ENCODE assay signal across 13 cellular contexts in genomic region chr3:64595253-64595694, GRCh38.
DNase-seq lines count a peak whose midpoint lies in the region; ATAC-seq and TF ChIP-seq lines count a peak whose summit lies in the region.
"Had no signal": no experiment of that assay in that cellular context is flagged by ENCODE, and none has a peak within 500 bp of the region (broad histone marks: within the 10 kb centered on the region; RNA-seq: fewer than 3 reads in every experiment).

No MANE protein-coding gene starts in this region.

- peaks cover 14 to 22% (median 18%) of the 10 kb centered on the region in 3 donors for H3K4me1 ChIP-seq in skeletal muscle tissue (ENCODE audit: control insufficient read depth in 3 of 3, insufficient read depth in 3 of 3, low read length in 3 of 3)
- H3K4me1 ChIP-seq: thyroid gland had no signal

- no peaks in the 10 kb centered on the region for H3K36me3 ChIP-seq in skeletal muscle tissue (ENCODE audit: control insufficient read depth in 3 of 3, insufficient read depth in 3 of 3, low read length in 3 of 3)

- DNase-seq in HS-5 (ENCODE audit: low read depth) (peak; percentile 74), cardiac fibroblast (ENCODE audit: low read depth in 2 of 2) (peak; percentile 95 to 96), hepatic stellate cell (ENCODE audit: low spot score) (peak; percentile 5), GOT3 (lab: John Stamatoyannopoulos, UW) (no peak), AML-193 (lab: John Stamatoyannopoulos, UW) (no peak)
- no peak for DNase-seq in activated CD4-positive, CD25-positive, alpha-beta regulatory T cell treated with anti-CD3 and anti-CD28 coated beads, Interleukin-2, amount 50 U/mL, for 72 hours
- DNase-seq: activated CD4-positive, alpha-beta T cell treated with anti-CD3 and anti-CD28 coated beads for 1 hour; amniotic stem cell; DMS 273 treated with DMSO at 0.1 percent for 48 hours; immature natural killer cell had no signal

- H3K27me3 ChIP-seq in skeletal muscle tissue (ENCODE audit: control insufficient read depth in 3 of 3, insufficient read depth in 3 of 3, low read length in 3 of 3), result no peaks in the 10 kb centered on the region
- H3K27me3 ChIP-seq: thyroid gland had no signal

- ATAC-seq in GM21381 (IDR thresholded peaks at IDR 0.05; ENCODE audit: unreplicated experiment), result no peak

- H3K4me3 ChIP-seq in cardiac fibroblast (replicated peaks in 1 of 2; ENCODE audit: low read depth in 2 of 2, low read length in 2 of 2) (no peak overlapping the region), skeletal muscle tissue (ENCODE audit: low read length in 3 of 3) (peak overlapping the region in 1 of 3 donors; percentile 1)
- H3K4me3 ChIP-seq: thyroid gland had no signal

- H3K9ac ChIP-seq in skeletal muscle tissue (ENCODE audit: low read depth in 1 of 3, low read length in 3 of 3), result no peak overlapping the region

- no peak for TF ChIP-seq CTCF in cardiac fibroblast (IDR thresholded peaks at IDR 0.05; ENCODE audit: low read depth, low read length)

- no peaks in the 10 kb centered on the region for H3K9me3 ChIP-seq in skeletal muscle tissue (ENCODE audit: control insufficient read depth in 3 of 3, low read length in 3 of 3)
- H3K9me3 ChIP-seq: thyroid gland had no signal

- H3K27ac ChIP-seq in skeletal muscle tissue (ENCODE audit: low read depth, low read length), result peak overlapping the region; percentile 27
- H3K27ac ChIP-seq: thyroid gland had no signal

Comparison
In these comparisons a context has a peak if more than half of its experiments do, and no peak if none do; other contexts are left out.
1. DNase-seq: peak in HS-5 (single experiment), cardiac fibroblast (2 of 2) and hepatic stellate cell (single experiment); none in activated CD4-positive, CD25-positive, alpha-beta regulatory T cell treated with anti-CD3 and anti-CD28 coated beads, Interleukin-2, amount 50 U/mL, for 72 hours (single experiment), GOT3 (single experiment) and AML-193 (0 of 2).